ENCODE assay signal across 17 cellular contexts in the genomic region with DNA sequence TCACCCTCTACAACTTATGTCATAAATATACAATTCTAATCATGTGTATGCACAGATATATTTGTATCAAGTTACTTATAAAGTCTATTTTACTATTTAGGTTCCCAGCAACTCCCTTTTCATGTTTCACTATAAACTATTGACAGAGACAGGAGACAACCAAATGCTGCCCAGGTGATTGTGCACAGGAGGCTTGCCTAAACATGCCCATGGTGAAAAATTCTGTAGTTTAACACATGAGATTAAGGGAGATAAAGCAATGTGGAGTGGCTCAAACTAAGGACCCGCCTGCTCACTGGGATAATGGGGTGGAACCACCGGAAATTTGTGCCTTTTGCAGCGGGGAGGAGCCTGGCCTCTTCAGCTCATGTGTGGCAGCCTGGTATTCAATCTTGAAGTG.
"Had no signal": no experiment of that assay in that cellular context is flagged by ENCODE, and none has a peak within 500 bp of the region (broad histone marks: within the 10 kb centered on the region; RNA-seq: fewer than 3 reads in every experiment).

No MANE protein-coding gene starts in this region.

- H3K36me3 Mint-ChIP-seq: naive thymus-derived CD8-positive, alpha-beta T cell; stimulated activated memory B cell treated with anti-CD40 and anti-IgM and Interleukin-4, amounts not matched to agents 10 μg/mL and 1 μg/mL and 100 μg/mL, for 72 hours had no signal

- H3K27ac Mint-ChIP-seq: naive thymus-derived CD8-positive, alpha-beta T cell; progenitor cell of endocrine pancreas; stimulated activated memory B cell treated with anti-CD40 and anti-IgM and Interleukin-4, amounts not matched to agents 10 μg/mL and 1 μg/mL and 100 μg/mL, for 72 hours; T-helper 2 cell treated with Interferon-gamma antibody and Interleukin-4, amounts not matched to agents 5 μg/mL and 100 μg/mL, for 36 hours had no signal

- H3K4me3 Mint-ChIP-seq: naive thymus-derived CD8-positive, alpha-beta T cell; stimulated activated memory B cell treated with anti-CD40 and anti-IgM and Interleukin-4, amounts not matched to agents 10 μg/mL and 1 μg/mL and 100 μg/mL, for 72 hours; T-helper 2 cell treated with Interferon-gamma antibody and Interleukin-4, amounts not matched to agents 5 μg/mL and 100 μg/mL, for 36 hours had no signal

- H3K27me3 Mint-ChIP-seq: naive thymus-derived CD8-positive, alpha-beta T cell; progenitor cell of endocrine pancreas; stimulated activated memory B cell treated with anti-CD40 and anti-IgM and Interleukin-4, amounts not matched to agents 10 μg/mL and 1 μg/mL and 100 μg/mL, for 72 hours had no signal

- H3K4me1 ChIP-seq: gastroesophageal sphincter, lower lobe of right lung, transverse colon had no signal

- FAIRE-seq: colon, endothelial cell of umbilical vein had no signal

- H3K27me3 ChIP-seq: gastroesophageal sphincter, transverse colon had no signal

- H3K4me1 Mint-ChIP-seq: naive thymus-derived CD8-positive, alpha-beta T cell; stimulated activated memory B cell treated with anti-CD40 and anti-IgM and Interleukin-4, amounts not matched to agents 10 μg/mL and 1 μg/mL and 100 μg/mL, for 72 hours had no signal

- H3K4me3 ChIP-seq: gastroesophageal sphincter, lower lobe of right lung, mucosa of descending colon, transverse colon had no signal

- H3K27ac ChIP-seq: gastroesophageal sphincter, lower lobe of right lung, transverse colon had no signal

- H3K9me3 Mint-ChIP-seq: stimulated activated memory B cell treated with anti-CD40 and anti-IgM and Interleukin-4, amounts not matched to agents 10 μg/mL and 1 μg/mL and 100 μg/mL, for 72 hours had no signal

- H3K9me3 ChIP-seq: gastroesophageal sphincter, lower lobe of right lung had no signal

- DNase-seq: activated naive CD4-positive, alpha-beta T cell treated with anti-CD3 and anti-CD28 coated beads, Interleukin-2, amount 50 U/mL, for 16 hours; activated T-cell treated with anti-CD3 and anti-CD28 coated beads, Interleukin-2, amount 50 U/mL, for 1 hour; amniotic stem cell; lower lobe of right lung; mucosa of descending colon; naive thymus-derived CD8-positive, alpha-beta T cell; nucleus accumbens; right cardiac atrium; small intestine; SW 1271; transverse colon had no signal

- H3K36me3 ChIP-seq: gastroesophageal sphincter, lower lobe of right lung, transverse colon had no signal
